14 cellular contexts compared by ENCODE assay signal in the genomic region with DNA sequence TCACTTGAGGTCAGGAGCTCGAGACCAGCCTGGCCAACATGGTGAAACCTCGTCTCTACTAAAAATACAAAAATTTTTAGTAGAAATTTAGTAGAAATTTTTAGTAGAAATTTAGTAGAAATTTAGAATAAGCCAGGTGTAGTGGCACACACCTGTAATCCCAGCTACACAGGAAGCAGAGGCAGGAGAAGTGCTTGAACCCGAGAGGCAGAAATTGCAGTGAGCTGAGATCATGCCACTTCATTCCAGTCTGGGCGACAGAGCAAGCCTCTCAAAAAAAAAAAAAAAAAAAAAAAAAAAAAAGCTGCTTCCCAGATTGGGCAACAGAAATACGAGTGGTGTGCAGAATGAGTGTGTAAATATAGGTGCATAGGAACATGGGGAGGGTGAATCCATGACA. TPM values are rescaled to one million over a fixed set of nuclear protein-coding genes. Genes with fewer than 3 reads are reported as not detected.
A peak's percentile ranks its signal among the peaks of the same experiment; 100 is the strongest.
DNase-seq lines count a peak whose midpoint lies in the region; ATAC-seq and TF ChIP-seq lines count a peak whose summit lies in the region.
"Not testable (repeated sequence)": the region's sequence is repeated elsewhere in the genome, so short reads cannot be mapped to it uniquely, and the experiment has no call there.
"Had no signal": no experiment of that assay in that cellular context is flagged by ENCODE, and none has a peak within 500 bp of the region (broad histone marks: within the 10 kb centered on the region; RNA-seq: fewer than 3 reads in every experiment).

No MANE protein-coding gene starts in this region.

- H3K36me3 ChIP-seq in Caco-2 (ENCODE audit: control insufficient read depth, insufficient read depth, low read length); left lung; lower lobe of right lung; upper lobe of right lung: not testable (repeated sequence)

- H3K4me1 ChIP-seq in Caco-2, lower lobe of right lung, upper lobe of right lung: not testable (repeated sequence)
- H3K4me1 ChIP-seq in left lung = peaks cover 0 to 11% of the 10 kb centered on the region in 2 donors

- not testable (repeated sequence) for H3K4me1 Mint-ChIP-seq in Caco-2 (ENCODE audit: low read depth, unreplicated experiment); type B pancreatic cell (ENCODE audit: unreplicated experiment)

- H3K27me3 Mint-ChIP-seq in Caco-2 (ENCODE audit: insufficient read depth, unreplicated experiment); type B pancreatic cell: not testable (repeated sequence)

- CTCF ChIA-PET in Caco-2 (lab: Charles Lee) = not testable (repeated sequence)

- H3K27me3 ChIP-seq in Caco-2 (replicated peaks; ENCODE audit: control insufficient read depth, insufficient read depth, low read length); left lung; lower lobe of right lung (ENCODE audit: low read depth); upper lobe of right lung: not testable (repeated sequence)

- BruUV-seq in Caco-2 (replicated peaks; lab: Mats Ljungman, UMichigan) = not testable (repeated sequence)

- POLR2A ChIA-PET in Caco-2 (lab: Charles Lee) = not testable (repeated sequence)

- not testable (repeated sequence) for TF ChIP-seq CTCF in Caco-2 (IDR thresholded peaks at IDR 0.05; ENCODE audit: insufficient read depth in 1 of 2, low read depth in 1 of 2, low read length in 1 of 2, severe bottlenecking in 1 of 2, unreplicated experiment in 1 of 2); left lung (IDR thresholded peaks at IDR 0.05); lower lobe of right lung (IDR thresholded peaks at IDR 0.05); type B pancreatic cell (conservative IDR thresholded peaks at IDR 0.05); upper lobe of right lung (IDR thresholded peaks at IDR 0.05)

- H3K27ac Mint-ChIP-seq in Caco-2 (ENCODE audit: unreplicated experiment) = peak overlapping the region; percentile 24
- peak overlapping the region; percentile 26 for H3K27ac Mint-ChIP-seq in type B pancreatic cell

- ATAC-seq in left lung (peak; percentile 51), lower lobe of right lung (peak; percentile 37 to 72), upper lobe of right lung (peak; percentile 39)

- H3K9me3 ChIP-seq in Caco-2, left lung, lower lobe of right lung, upper lobe of right lung: not testable (repeated sequence)

- not testable (repeated sequence) for H3K36me3 Mint-ChIP-seq in Caco-2 (ENCODE audit: insufficient read depth, unreplicated experiment); type B pancreatic cell

- H3K27ac ChIP-seq in left lung, lower lobe of right lung, upper lobe of right lung: not testable (repeated sequence)

- not testable (repeated sequence) for H3K4me3 Mint-ChIP-seq in Caco-2 (ENCODE audit: unreplicated experiment); type B pancreatic cell

- intact Hi-C loops in Caco-2 (cut with micrococcal nuclease; ENCODE audit: unreplicated experiment); left lung (cut with DNase I); lower lobe of right lung (cut with DNase I); upper lobe of right lung (cut with DNase I): not testable (repeated sequence)

- not testable (repeated sequence) for H3K4me3 ChIP-seq in Caco-2 (ENCODE audit: low read depth, low read length); left lung; lower lobe of right lung; upper lobe of right lung

- not testable (repeated sequence) for H3K9me3 Mint-ChIP-seq in Caco-2 (ENCODE audit: unreplicated experiment); type B pancreatic cell

- not testable (repeated sequence) for DNase-seq in Caco-2; left lung; lower lobe of right lung; type B pancreatic cell (ENCODE audit: extremely low spot score, unreplicated experiment); upper lobe of right lung

RNA-seq across cellular contexts. Expression of a gene that starts 4.5 kb away (rescaled TPM):
- total RNA-seq in Caco-2 (2022) = 43.5 and 44.6 TPM in 2 replicates
- total RNA-seq in left lung = 10 to 100 TPM; 15.2 to 44.0 TPM
- total RNA-seq in lower lobe of right lung = 40.5 TPM
- total RNA-seq in type B pancreatic cell (ENCODE audit: low replicate concordance) = 5.9 and 10.4 TPM in 2 replicates
- total RNA-seq in upper lobe of right lung = 42.5 TPM
- total RNA-seq: A172; A673; B cell; CD4-positive, alpha-beta memory T cell; CD4-positive, alpha-beta T cell; CD4-positive, CD25-positive, alpha-beta regulatory T cell; CD8-positive, alpha-beta memory T cell; CD8-positive, alpha-beta T cell; Daoy had no signal

RNA-seq across cellular contexts. Expression of a gene that starts 13.5 kb away (rescaled TPM):
- total RNA-seq in Caco-2 (2022) (51.2 and 53.3 TPM in 2 replicates), left lung (10 to 100 TPM; 43.5 to 58.0 TPM), lower lobe of right lung (36.1 TPM), type B pancreatic cell (ENCODE audit: low replicate concordance) (20.3 and 29.5 TPM in 2 replicates), upper lobe of right lung (47.3 TPM)
